24 cellular contexts compared by ENCODE assay signal in the genomic region with DNA sequence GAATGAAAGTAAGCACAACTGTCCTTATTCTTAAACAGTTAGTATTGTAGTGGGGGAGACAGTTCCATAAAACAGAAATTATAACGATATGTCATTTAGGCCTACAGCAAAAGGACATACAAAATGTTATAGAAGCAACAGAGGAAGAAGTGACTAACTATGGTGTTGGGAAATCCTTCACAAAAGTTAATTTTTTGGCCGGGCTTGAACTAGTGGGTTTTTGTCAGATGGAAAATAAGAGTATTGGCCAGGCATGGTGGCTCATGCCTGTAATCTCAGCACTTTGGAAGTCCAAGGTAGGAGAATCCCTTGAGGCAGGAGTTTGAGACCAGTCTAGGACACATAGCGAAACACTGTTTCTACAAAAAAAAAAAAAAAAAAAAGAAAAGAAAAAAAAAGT.
"Had no signal": no experiment of that assay in that cellular context is flagged by ENCODE, and none has a peak within 500 bp of the region (broad histone marks: within the 10 kb centered on the region; RNA-seq: fewer than 3 reads in every experiment).

No MANE protein-coding gene starts in this region.

- H3K27me3 ChIP-seq: dorsolateral prefrontal cortex, right lobe of liver, suprapubic skin, thyroid gland, upper lobe of left lung, vagina had no signal

- H3K9ac ChIP-seq: parathyroid adenoma had no signal

- H3K4me1 ChIP-seq: parathyroid adenoma, psoas muscle, right lobe of liver, suprapubic skin, vagina had no signal

- H2AFZ ChIP-seq: parathyroid adenoma had no signal

- H3K4me3 ChIP-seq: dorsolateral prefrontal cortex, psoas muscle, right lobe of liver, suprapubic skin, thyroid gland, upper lobe of left lung, vagina had no signal

- DNase-seq: cortex of kidney; dorsolateral prefrontal cortex; effector CD8-positive, alpha-beta T cell; foreskin melanocyte; head of caudate nucleus; hippocampal formation; kidney glomerular epithelial cell; mammary epithelial cell; naive thymus-derived CD4-positive, alpha-beta T cell; nephron progenitor cell; psoas muscle; retina; right lobe of liver; stimulated activated CD4-positive, alpha-beta T cell treated with anti-CD3 and anti-CD28 coated beads, Interleukin-4, amount 100 ng/mL, for 1 hour; stimulated activated CD8-positive, alpha-beta memory T cell treated with anti-CD3 and anti-CD28 coated beads, Interleukin-4, amount 100 ng/mL, for 48 hours; stimulated activated naive CD8-positive, alpha-beta T cell treated with anti-CD3 and anti-CD28 coated beads, Interleukin-15, Interleukin-2, amounts not matched to agents 100 U/mL and 50 U/mL, for 24 hours; thyroid gland; upper lobe of left lung had no signal

- H3K27ac ChIP-seq: dorsolateral prefrontal cortex, parathyroid adenoma, psoas muscle, right lobe of liver, suprapubic skin, thyroid gland, upper lobe of left lung, vagina had no signal

- H3K9me3 ChIP-seq: psoas muscle, right lobe of liver, suprapubic skin, thyroid gland, upper lobe of left lung, vagina had no signal

- H3K36me3 ChIP-seq: right lobe of liver, suprapubic skin, thyroid gland, upper lobe of left lung, vagina had no signal

- ATAC-seq: esophagus mucosa; left lobe of liver; naive thymus-derived CD4-positive, alpha-beta T cell; psoas muscle; right lobe of liver; stimulated activated effector memory CD8-positive, alpha-beta T cell treated with anti-CD3 and anti-CD28 coated beads, Interleukin-12 subunit alpha, Interleukin-12 subunit beta, amount 100 ng/mL, for 72 hours; stimulated activated naive CD8-positive, alpha-beta T cell treated with anti-CD3 and anti-CD28 coated beads, Interleukin-15, Interleukin-2, amounts not matched to agents 100 U/mL and 50 U/mL, for 24 hours had no signal
